In the genomic region with DNA sequence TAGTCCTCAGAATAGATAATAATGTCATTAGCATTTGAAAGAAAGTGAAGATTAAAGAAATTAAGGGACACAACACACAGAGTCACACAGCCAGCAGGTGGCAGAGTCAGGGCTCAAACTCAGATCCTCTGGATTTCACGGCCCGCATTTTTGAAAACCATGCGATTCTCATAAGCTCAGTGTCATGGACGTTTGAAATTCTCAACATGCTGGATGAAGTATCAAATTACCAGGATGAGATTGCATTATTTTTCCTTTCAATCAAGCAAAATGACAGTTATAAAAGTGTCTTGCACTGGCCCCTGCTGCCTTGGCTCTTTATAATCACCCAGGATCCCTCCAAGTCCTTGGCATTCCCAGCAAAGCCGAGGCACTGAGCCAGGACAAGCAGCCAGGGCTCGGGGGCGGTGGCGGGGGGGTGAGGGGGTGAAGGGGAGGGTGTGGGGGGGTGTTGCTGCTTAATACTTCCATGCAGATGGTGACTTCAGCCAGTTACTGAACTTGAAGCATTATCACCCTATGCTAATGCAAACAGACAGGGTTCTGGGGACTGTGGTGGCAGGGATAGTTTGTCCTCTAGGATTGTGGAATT, we compare ENCODE assay signal across 8 cellular contexts. TPM values are rescaled to one million over a fixed set of nuclear protein-coding genes. Genes with fewer than 3 reads are reported as not detected.
A peak's percentile ranks its signal among the peaks of the same experiment; 100 is the strongest.
DNase-seq lines count a peak whose midpoint lies in the region; ATAC-seq and FAIRE-seq lines count a peak whose summit lies in the region.

No MANE protein-coding gene starts in this region.

- intact Hi-C loops in CD4-positive, alpha-beta memory T cell (cut with micrococcal nuclease): loop anchor here (1.0 to 5.0 kb wide), 5 partner anchors 165 to 700 kb away; no protein-coding TSS in a partner anchor
- intact Hi-C loops in head of caudate nucleus (cut with DNase I): no loop called here

- no peaks in the 10 kb centered on the region for H3K36me3 ChIP-seq in CD4-positive, alpha-beta memory T cell (ENCODE audit: insufficient read depth, low read length)

- peaks cover 6 to 7% of the 10 kb centered on the region in 2 donors for H3K27me3 Mint-ChIP-seq in CD4-positive, alpha-beta memory T cell

- peak; percentile 81 for FAIRE-seq in HTR-8/SVneo (lab: Jason Lieb, UNC)

- no peaks in the 10 kb centered on the region for H3K36me3 Mint-ChIP-seq in CD4-positive, alpha-beta memory T cell
- no peaks in the 10 kb centered on the region for H3K36me3 Mint-ChIP-seq in activated naive CD4-positive, alpha-beta T cell treated with anti-CD3 and anti-CD28 coated beads, Interleukin-2, amount 50 U/mL, for 72 hours

- H3K4me1 Mint-ChIP-seq in CD4-positive, alpha-beta memory T cell: peaks cover 0 to 3% (median under 1%) of the 10 kb centered on the region in 4 donors

- in situ Hi-C loops in SK-MEL-5 (cut with HindIII; ENCODE audit: low pct_unique_long_range_greater_than_20kb, low sequenced_read_pairs): no loop called here

- peak; percentile 27 to 53 (median 40) for DNase-seq in CD4-positive, alpha-beta memory T cell
- DNase-seq in HTR-8/SVneo (ENCODE audit: insufficient read length, low spot score) (peak; percentile 68), SK-MEL-5 (ENCODE audit: low read depth, low spot score) (peak; percentile 64), head of caudate nucleus (peak; percentile 46 to 88 (median 74)), renal cortical epithelial cell (ENCODE audit: low read depth) (peak; percentile 60), OCI-M2 (lab: John Stamatoyannopoulos, UW; ENCODE audit: unreplicated experiment) (no peak), NCI-H2107 (lab: John Stamatoyannopoulos, UW) (no peak)
- DNase-seq in activated naive CD4-positive, alpha-beta T cell treated with anti-CD3 and anti-CD28 coated beads, Interleukin-2, amount 50 U/mL, for 72 hours (ENCODE audit: low spot score in 2 of 2): peak in 1 of 2 donors; percentile 42

- H3K9me3 Mint-ChIP-seq in CD4-positive, alpha-beta memory T cell: no peaks in the 10 kb centered on the region
- H3K9me3 Mint-ChIP-seq in activated naive CD4-positive, alpha-beta T cell treated with anti-CD3 and anti-CD28 coated beads, Interleukin-2, amount 50 U/mL, for 72 hours: no peaks in the 10 kb centered on the region

- POLR2A ChIA-PET in CD4-positive, alpha-beta memory T cell (lab: Charles Lee; ENCODE audit: partially characterized antibody): interaction anchor here (1.0 kb wide), 1 partner anchor 215 kb away, joined by 6 read pairs; a partner anchor contains a TSS

- CTCF ChIA-PET in CD4-positive, alpha-beta memory T cell (lab: Charles Lee; ENCODE audit: partially characterized antibody): interaction anchor here (0.6 to 4.8 kb wide), 11 partner anchors 9 to 393 kb away, joined by 3 to 31 read pairs (median 5); a partner anchor contains a TSS

- ATAC-seq in activated naive CD4-positive, alpha-beta T cell treated with anti-CD3 and anti-CD28 coated beads, Interleukin-2, amount 50 U/mL, for 72 hours: peak; percentile 54 to 67

- no peaks in the 10 kb centered on the region for H3K27me3 ChIP-seq in CD4-positive, alpha-beta memory T cell (ENCODE audit: insufficient read depth, low read length)

- no peak overlapping the region for H3K4me3 Mint-ChIP-seq in CD4-positive, alpha-beta memory T cell

- H3K27ac ChIP-seq in CD4-positive, alpha-beta memory T cell (ENCODE audit: low read depth, low read length): no peak overlapping the region

- no peaks in the 10 kb centered on the region for H3K4me1 ChIP-seq in CD4-positive, alpha-beta memory T cell (ENCODE audit: insufficient read depth, low read length)

- H3K27ac Mint-ChIP-seq in CD4-positive, alpha-beta memory T cell: peak overlapping the region in 1 of 7 donors; percentile 56
- H3K27ac Mint-ChIP-seq in activated naive CD4-positive, alpha-beta T cell treated with anti-CD3 and anti-CD28 coated beads, Interleukin-2, amount 50 U/mL, for 72 hours: no peak overlapping the region

- no peak overlapping the region for H3K4me3 ChIP-seq in CD4-positive, alpha-beta memory T cell (ENCODE audit: low read length in 2 of 2)

- no peaks in the 10 kb centered on the region for H3K9me3 ChIP-seq in CD4-positive, alpha-beta memory T cell (ENCODE audit: control insufficient read depth in 1 of 2, low read length in 2 of 2)

RNA-seq across cellular contexts. Expression of a gene that starts 6.6 kb away (rescaled TPM):
- 1 to 10 TPM; 3.6 to 4.0 TPM for total RNA-seq in CD4-positive, alpha-beta memory T cell
- polyA plus RNA-seq in CD4-positive, alpha-beta memory T cell: 1 to 10 TPM in 1 of 2 donors, under 1 TPM in 1; 0.43 to 1.7 TPM
- total RNA-seq in SK-MEL-5 (2014; rRNA removed; shearing (Covaris generic)): 8.7 and 12.4 TPM in 2 replicates
- 11.2 and 13.5 TPM in 2 replicates for polyA plus RNA-seq in SK-MEL-5 (2015; cell fraction: cytosol; rRNA removed)
- polyA plus RNA-seq in SK-MEL-5 (2015; cell fraction: nucleus; rRNA removed): 5.1 and 5.6 TPM in 2 replicates
- 10 to 100 TPM in 1 of 2 donors, 1 to 10 TPM in 1; 5.8 to 20.2 TPM for total RNA-seq in activated naive CD4-positive, alpha-beta T cell treated with anti-CD3 and anti-CD28 coated beads, Interleukin-2, amount 50 U/mL, for 72 hours
- total RNA-seq in renal cortical epithelial cell: 1.7 and 12.6 TPM in 2 replicates

RNA-seq across cellular contexts. Expression of a gene that starts 32.2 kb away (rescaled TPM):
- not detected for total RNA-seq in CD4-positive, alpha-beta memory T cell
- not detected for polyA plus RNA-seq in CD4-positive, alpha-beta memory T cell
- total RNA-seq in SK-MEL-5 (2014; rRNA removed; shearing (Covaris generic)): not detected in 2 replicates
- polyA plus RNA-seq in SK-MEL-5 (2015; cell fraction: cytosol; rRNA removed): not detected in 2 replicates
- polyA plus RNA-seq in SK-MEL-5 (2015; cell fraction: nucleus; rRNA removed): not detected in 2 replicates
- total RNA-seq in activated naive CD4-positive, alpha-beta T cell treated with anti-CD3 and anti-CD28 coated beads, Interleukin-2, amount 50 U/mL, for 72 hours: not detected
- total RNA-seq in renal cortical epithelial cell: 0.50 and 4.2 TPM in 2 replicates

RNA-seq across cellular contexts. Expression of a gene that starts 49.6 kb away (rescaled TPM):
- total RNA-seq in CD4-positive, alpha-beta memory T cell: 10 to 100 TPM; 37.5 to 41.1 TPM
- polyA plus RNA-seq in CD4-positive, alpha-beta memory T cell: 1 to 10 TPM in 1 of 2 donors, not detected in 1; 1.7 TPM
- 0.32 and 0.93 TPM in 2 replicates for total RNA-seq in SK-MEL-5 (2014; rRNA removed; shearing (Covaris generic))
- polyA plus RNA-seq in SK-MEL-5 (2015; cell fraction: cytosol; rRNA removed): 2.7 and 9.5 TPM in 2 replicates
- polyA plus RNA-seq in SK-MEL-5 (2015; cell fraction: nucleus; rRNA removed): 5.7 and 17.1 TPM in 2 replicates
- 10 to 100 TPM in 1 of 2 donors, 1 to 10 TPM in 1; 7.2 to 11.4 TPM for total RNA-seq in activated naive CD4-positive, alpha-beta T cell treated with anti-CD3 and anti-CD28 coated beads, Interleukin-2, amount 50 U/mL, for 72 hours
- total RNA-seq in renal cortical epithelial cell: 2.8 TPM in 1 of 2 replicates, not detected in the other

Comparison
In these comparisons a context has a peak if more than half of its experiments do, and no peak if none do; other contexts are left out.
1. DNase-seq: peak in CD4-positive, alpha-beta memory T cell (5 of 5), HTR-8/SVneo (single experiment), SK-MEL-5 (single experiment), head of caudate nucleus (42 of 42) and renal cortical epithelial cell (single experiment); none in OCI-M2 (single experiment) and NCI-H2107 (single experiment).